Comparison of ENCODE assay signal across 2 cellular contexts in genomic region chr16:9371713-9372448, GRCh38.
A peak's percentile ranks its signal among the peaks of the same experiment; 100 is the strongest.
TF ChIP-seq lines count a peak whose summit lies in the region.

No MANE protein-coding gene starts in this region.

TF ChIP-seq in A549, 52 proteins besides CTCF, POLR2A, EP300 and RAD21:
- TF ChIP-seq REST (IDR thresholded peaks at IDR 0.05), result peak; percentile 28; the same call in 1 of the 2 replicates
- no peak for TF ChIP-seq ZSCAN20 (CRISPR knock-in tag; IDR thresholded peaks at IDR 0.05)
- TF ChIP-seq JUN (IDR thresholded peaks at IDR 0.05), result no peak
- TF ChIP-seq EHF (CRISPR knock-in tag; IDR thresholded peaks at IDR 0.05), result no peak
- TF ChIP-seq ZC3H11A (IDR thresholded peaks at IDR 0.05), result no peak

TF ChIP-seq in HEK293, 187 proteins besides CTCF, POLR2A, EP300 and RAD21 (continued from another document):
- TF ChIP-seq REST (tag by site-specific recombination; IDR thresholded peaks at IDR 0.05), result peak; percentile 48; the same call in 1 of the 2 replicates
